22 cellular contexts compared by ENCODE assay signal in the genomic region with DNA sequence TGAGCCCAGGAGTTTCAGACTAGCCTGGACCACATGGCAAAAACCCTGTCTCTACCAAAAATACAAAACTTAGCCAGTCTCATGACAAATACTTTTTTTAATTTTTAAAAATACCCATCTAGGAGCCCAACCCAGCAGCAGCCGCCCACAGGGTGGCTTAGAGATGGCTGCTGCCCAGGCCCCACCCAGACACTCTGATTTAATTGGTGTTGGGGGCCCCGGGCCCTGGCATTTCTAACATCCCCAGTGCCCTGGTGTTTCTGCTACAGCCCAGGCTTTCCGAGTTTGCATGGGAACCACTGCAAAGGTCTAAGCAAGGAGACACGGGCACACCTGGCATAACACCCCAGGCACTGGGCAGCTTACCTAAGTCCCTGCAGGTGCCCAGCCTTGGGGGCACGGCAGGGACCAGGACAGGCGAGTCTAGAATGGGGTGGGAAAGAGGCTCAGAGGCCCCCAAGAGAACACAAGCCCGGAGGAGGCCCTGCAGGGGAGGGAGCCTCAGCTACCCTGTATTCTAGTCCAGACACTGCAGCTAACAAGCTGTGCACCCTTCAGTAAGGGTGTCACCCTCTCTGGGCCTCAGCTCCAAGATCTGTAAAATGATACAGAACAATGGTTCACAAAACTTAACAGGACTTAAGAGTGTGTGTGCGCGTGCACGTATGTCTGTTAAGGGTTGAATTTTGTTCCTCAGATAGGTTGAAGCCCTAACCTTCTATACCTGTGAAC.
"Had no signal": no experiment of that assay in that cellular context is flagged by ENCODE, and none has a peak within 500 bp of the region (broad histone marks: within the 10 kb centered on the region; RNA-seq: fewer than 3 reads in every experiment).

No MANE protein-coding gene starts in this region.

- H3K4me1 ChIP-seq: prostate gland had no signal

- FAIRE-seq: keratinocyte had no signal

- H3K4me3 Mint-ChIP-seq: activated CD4-positive, alpha-beta memory T cell treated with anti-CD3 and anti-CD28 coated beads, Interleukin-2, amount 10 ng/mL, durations not matched to agents 7 days and 5 days; activated naive CD4-positive, alpha-beta T cell treated with anti-CD3 and anti-CD28 coated beads for 36 hours; activated naive CD8-positive, alpha-beta T cell treated with anti-CD3 and anti-CD28 coated beads, Interleukin-2, amount 10 ng/mL, durations not matched to agents 7 days and 5 days; activated T-cell treated with anti-CD3 and anti-CD28 coated beads, Interleukin-2, amount 50 U/mL, for 72 hours; endodermal cell; mesothelial cell of epicardium; naive thymus-derived CD8-positive, alpha-beta T cell; neural progenitor cell; T-helper 17 cell had no signal

- H3K27ac Mint-ChIP-seq: activated CD4-positive, alpha-beta memory T cell treated with anti-CD3 and anti-CD28 coated beads, Interleukin-2, amount 10 ng/mL, durations not matched to agents 7 days and 5 days; activated naive CD4-positive, alpha-beta T cell treated with anti-CD3 and anti-CD28 coated beads for 36 hours; activated naive CD8-positive, alpha-beta T cell treated with anti-CD3 and anti-CD28 coated beads, Interleukin-2, amount 10 ng/mL, durations not matched to agents 7 days and 5 days; activated T-cell treated with anti-CD3 and anti-CD28 coated beads, Interleukin-2, amount 50 U/mL, for 72 hours; endodermal cell; mesothelial cell of epicardium; naive thymus-derived CD8-positive, alpha-beta T cell; neural progenitor cell; T-helper 17 cell had no signal

- H3K27me3 Mint-ChIP-seq: naive thymus-derived CD8-positive, alpha-beta T cell; T-helper 17 cell had no signal

- H3K36me3 ChIP-seq: heart right ventricle, neural progenitor cell, prostate gland had no signal

- H2AFZ ChIP-seq: neural progenitor cell had no signal

- H3K4me2 ChIP-seq: neural progenitor cell had no signal

- H3K9me3 ChIP-seq: heart right ventricle, prostate gland had no signal

- ATAC-seq: activated T-cell treated with anti-CD3 and anti-CD28 coated beads, Interleukin-2, amount 50 U/mL, for 72 hours; heart right ventricle; naive thymus-derived CD8-positive, alpha-beta T cell; stimulated activated naive CD8-positive, alpha-beta T cell treated with anti-CD3 and anti-CD28 coated beads, Interleukin-15, Interleukin-2, amounts not matched to agents 100 U/mL and 50 U/mL, for 24 hours; T-helper 17 cell had no signal

- DNase-seq: activated CD4-positive, alpha-beta memory T cell treated with anti-CD3 and anti-CD28 coated beads, Interleukin-2, amount 10 ng/mL, durations not matched to agents 7 days and 5 days; activated CD4-positive, alpha-beta T cell treated with anti-CD3 and anti-CD28 coated beads for 48 hours; activated effector memory CD4-positive, alpha-beta T cell treated with Interleukin-2 at 50 U/mL for 16 hours; activated naive CD4-positive, alpha-beta T cell treated with anti-CD3 and anti-CD28 coated beads for 36 hours; activated naive CD8-positive, alpha-beta T cell treated with anti-CD3 and anti-CD28 coated beads, Interleukin-2, amount 10 ng/mL, durations not matched to agents 7 days and 5 days; activated T-cell treated with anti-CD3 and anti-CD28 coated beads, Interleukin-2, amount 50 U/mL, for 72 hours; amniotic stem cell; cerebellar nuclear complex; cortex of kidney; heart right ventricle; mammary epithelial cell; stimulated activated CD4-positive, alpha-beta T cell treated with anti-CD3 and anti-CD28 coated beads, Interleukin-12 subunit alpha, Interleukin-12 subunit beta, amount 100 ng/mL, for 4 hours; stimulated activated CD4-positive, alpha-beta T cell treated with anti-CD3 and anti-CD28 coated beads, Interleukin-4, amount 100 ng/mL, for 4 hours; stimulated activated naive CD8-positive, alpha-beta T cell treated with anti-CD3 and anti-CD28 coated beads, Interleukin-15, Interleukin-2, amounts not matched to agents 100 U/mL and 50 U/mL, for 24 hours; T-helper 17 cell had no signal

- H3K4me3 ChIP-seq: heart right ventricle, neural progenitor cell, prostate gland had no signal

- H3K9me3 Mint-ChIP-seq: activated CD4-positive, alpha-beta memory T cell treated with anti-CD3 and anti-CD28 coated beads, Interleukin-2, amount 10 ng/mL, durations not matched to agents 7 days and 5 days; activated naive CD4-positive, alpha-beta T cell treated with anti-CD3 and anti-CD28 coated beads for 36 hours; activated naive CD8-positive, alpha-beta T cell treated with anti-CD3 and anti-CD28 coated beads, Interleukin-2, amount 10 ng/mL, durations not matched to agents 7 days and 5 days; activated T-cell treated with anti-CD3 and anti-CD28 coated beads, Interleukin-2, amount 50 U/mL, for 72 hours; endodermal cell; mesothelial cell of epicardium; naive thymus-derived CD8-positive, alpha-beta T cell; neural progenitor cell had no signal

- H3K27me3 ChIP-seq: heart right ventricle, neural progenitor cell had no signal

- H3K9ac ChIP-seq: neural progenitor cell had no signal

- H3K27ac ChIP-seq: epithelial cell of prostate, heart right ventricle, neural progenitor cell had no signal

- H3K36me3 Mint-ChIP-seq: activated naive CD8-positive, alpha-beta T cell treated with anti-CD3 and anti-CD28 coated beads, Interleukin-2, amount 10 ng/mL, durations not matched to agents 7 days and 5 days; mesothelial cell of epicardium; naive thymus-derived CD8-positive, alpha-beta T cell; neural progenitor cell had no signal
